Comparison of ENCODE assay signal across 1 cellular context in genomic region chr4:89598602-89599001, GRCh38.
TF ChIP-seq lines count a peak whose summit lies in the region.

No MANE protein-coding gene starts in this region.

TF ChIP-seq in Ishikawa, 13 proteins besides CTCF, POLR2A, EP300 and RAD21 (continued from another document):
- TF ChIP-seq REST (IDR thresholded peaks at IDR 0.05; ENCODE audit: low read depth) (no peak), MAX (IDR thresholded peaks at IDR 0.05) (no peak), USF1 (IDR thresholded peaks at IDR 0.05) (no peak), ZBTB7A (IDR thresholded peaks at IDR 0.05; ENCODE audit: low read depth) (no peak), TEAD4 (IDR thresholded peaks at IDR 0.05) (no peak)
TF ChIP-seq in Ishikawa: peak in this region for 0.
